ENCODE assay signal across 28 cellular contexts in the genomic region with DNA sequence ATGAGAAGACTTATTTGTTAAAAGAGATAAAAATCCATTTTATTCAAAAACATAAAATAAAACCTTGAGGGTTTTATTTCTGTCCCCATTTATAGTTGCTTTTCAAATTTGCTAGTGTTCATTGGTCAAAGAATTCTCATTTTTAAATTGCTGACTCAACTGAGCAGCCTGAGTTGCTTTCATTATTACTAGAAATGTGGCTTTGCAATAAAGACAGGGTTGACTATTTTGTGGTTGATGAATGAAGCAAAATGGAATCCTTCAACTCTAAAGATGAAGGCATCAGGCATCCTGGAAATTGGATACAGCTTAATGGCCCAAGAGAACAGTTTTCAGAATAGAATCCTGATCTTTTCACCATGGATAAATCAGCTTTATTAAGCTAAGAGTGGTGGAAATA. TPM values are rescaled to one million over a fixed set of nuclear protein-coding genes. Genes with fewer than 3 reads are reported as not detected.
DNase-seq lines count a peak whose midpoint lies in the region; ATAC-seq lines count a peak whose summit lies in the region.
"Had no signal": no experiment of that assay in that cellular context is flagged by ENCODE, and none has a peak within 500 bp of the region (broad histone marks: within the 10 kb centered on the region; RNA-seq: fewer than 3 reads in every experiment).

No MANE protein-coding gene starts in this region.

- in situ Hi-C loops in GM23248 (cut with MboI) = no loop called here

- no peaks in the 10 kb centered on the region for H3K4me1 ChIP-seq in GM23248 (ENCODE audit: insufficient read depth)
- H3K4me1 ChIP-seq: ascending aorta, BLaER1 had no signal

- H4K20me1 ChIP-seq in GM23248 (ENCODE audit: insufficient read depth) = no peaks in the 10 kb centered on the region
- H4K20me1 ChIP-seq: BLaER1 had no signal

- H2AFZ ChIP-seq in GM23248 = no peak overlapping the region

- H3K9me2 ChIP-seq in GM23248 (ENCODE audit: insufficient read depth) = no peaks in the 10 kb centered on the region

- H3K9me3 ChIP-seq in GM23248 (ENCODE audit: low read depth) = no peaks in the 10 kb centered on the region
- H3K9me3 ChIP-seq: ascending aorta, BLaER1 had no signal

- H3F3A ChIP-seq in GM23248 (ENCODE audit: insufficient read depth) = no peaks in the 10 kb centered on the region

- H3K9ac ChIP-seq in GM23248 = no peak overlapping the region
- H3K9ac ChIP-seq: BLaER1 had no signal

- H3K4me3 ChIP-seq in GM23248 = no peak overlapping the region
- H3K4me3 ChIP-seq: ascending aorta, BLaER1 had no signal

- no peak overlapping the region for H3K4me2 ChIP-seq in GM23248 (ENCODE audit: unreplicated experiment)
- H3K4me2 ChIP-seq: BLaER1 had no signal

- no peak overlapping the region for H3K27ac ChIP-seq in GM23248
- H3K27ac ChIP-seq: ascending aorta, BLaER1, VCaP had no signal

- H3K79me2 ChIP-seq in GM23248 (ENCODE audit: insufficient read depth) = no peaks in the 10 kb centered on the region

- DNase-seq in HuH-7 (ENCODE audit: low spot score) = no peak
- DNase-seq in NCI-H1092 treated with DMSO at 0.1 percent for 48 hours (lab: John Stamatoyannopoulos, UW) = no peak
- no peak for DNase-seq in NCI-H2107 (lab: John Stamatoyannopoulos, UW)
- no peak for DNase-seq in GM23248
- DNase-seq: activated CD4-positive, alpha-beta memory T cell treated with anti-CD3 and anti-CD28 coated beads for 36 hours; activated naive CD4-positive, alpha-beta T cell treated with anti-CD3 and anti-CD28 coated beads, Interleukin-2, amount 50 U/mL, for 16 hours; activated T-cell treated with anti-CD3 and anti-CD28 coated beads, Interleukin-2, amount 50 U/mL, for 24 hours; erythroblast; foreskin melanocyte; H7; hypothalamus; Karpas-422; kidney; NCI-H1048; NCI-H524 treated with DMSO at 0.1 percent for 48 hours; nucleus accumbens; retina; stimulated activated CD4-positive, alpha-beta T cell treated with anti-CD3 and anti-CD28 coated beads, Interleukin-12 subunit alpha, Interleukin-12 subunit beta, amount 100 ng/mL, for 4 hours had no signal

- H3K36me3 ChIP-seq in GM23248 (ENCODE audit: low read depth) = no peaks in the 10 kb centered on the region
- H3K36me3 ChIP-seq: ascending aorta, BLaER1 had no signal

- ATAC-seq in GM18508 (IDR thresholded peaks at IDR 0.05; ENCODE audit: insufficient read depth, unreplicated experiment) (peak; percentile 56), GM19455 (IDR thresholded peaks at IDR 0.05; ENCODE audit: unreplicated experiment) (peak; percentile 67), HG02981 (IDR thresholded peaks at IDR 0.05; ENCODE audit: unreplicated experiment) (peak; percentile 69), HG03571 (IDR thresholded peaks at IDR 0.05; ENCODE audit: unreplicated experiment) (peak; percentile 50)

- no peaks in the 10 kb centered on the region for H3K27me3 ChIP-seq in GM23248 (replicated peaks; ENCODE audit: insufficient read depth)
- H3K27me3 ChIP-seq: ascending aorta, BLaER1 had no signal

RNA-seq across cellular contexts. Expression of gene PPP3R2, which starts 23.9 kb away (rescaled TPM):
- not detected in 2 replicates for total RNA-seq in GM23248 (2014; rRNA removed; shearing (Covaris generic))
- not detected in 2 replicates for polyA plus RNA-seq in GM23248 (2016; fragmentation: Nextera tagmentation; extraction: Ambion mirVana)
- total RNA-seq: A673; activated CD4-positive, alpha-beta memory T cell treated with anti-CD3 and anti-CD28 coated beads for 36 hours; ascending aorta; H7; kidney; lung microvascular endothelial cell; OCI-LY7 had no signal
